ENCODE assay signal across 12 cellular contexts in genomic region chr2:42342795-42343241, GRCh38. TPM values are rescaled to one million over a fixed set of nuclear protein-coding genes. Genes with fewer than 3 reads are reported as not detected.
DNase-seq lines count a peak whose midpoint lies in the region; ATAC-seq and TF ChIP-seq lines count a peak whose summit lies in the region.
"Had no signal": no experiment of that assay in that cellular context is flagged by ENCODE, and none has a peak within 500 bp of the region (broad histone marks: within the 10 kb centered on the region; RNA-seq: fewer than 3 reads in every experiment).

No MANE protein-coding gene starts in this region.

- H3K9me3 Mint-ChIP-seq in CD4-positive, CD25-positive, alpha-beta regulatory T cell, result peaks cover 0 to 5% (median 0%) of the 10 kb centered on the region in 7 donors
- H3K9me3 Mint-ChIP-seq in osteocyte (ENCODE audit: unreplicated experiment), result no peaks in the 10 kb centered on the region
- H3K9me3 Mint-ChIP-seq: activated B cell treated with CpG ODN at 0.5 μM for 24 hours had no signal

- no peaks in the 10 kb centered on the region for H3K27me3 Mint-ChIP-seq in CD4-positive, CD25-positive, alpha-beta regulatory T cell
- no peaks in the 10 kb centered on the region for H3K27me3 Mint-ChIP-seq in osteocyte (ENCODE audit: unreplicated experiment)
- H3K27me3 Mint-ChIP-seq: activated B cell treated with CpG ODN at 0.5 μM for 24 hours had no signal

- no peaks in the 10 kb centered on the region for H3K27me3 ChIP-seq in CD4-positive, CD25-positive, alpha-beta regulatory T cell (ENCODE audit: control insufficient read depth, insufficient read depth, low read length)
- H3K27me3 ChIP-seq: BLaER1 treated with 17β-estradiol and CSF1 and Interleukin-3, amounts not matched to agents 10 nM and 100 nM had no signal

- DNase-seq in CD4-positive, CD25-positive, alpha-beta regulatory T cell, result no peak
- DNase-seq in caudate nucleus (lab: John Stamatoyannopoulos, UW), result peak in 4 of 61 donors; percentile 22 to 53 (median 40)
- no peak for DNase-seq in osteocyte (ENCODE audit: extremely low spot score, unreplicated experiment)
- no peak for DNase-seq in SHP77 (lab: John Stamatoyannopoulos, UW)
- DNase-seq in cortex of kidney (lab: John Stamatoyannopoulos, UW), result no peak
- no peak for DNase-seq in HEK293T (ENCODE audit: extremely low spot score)
- no peak for DNase-seq in NCI-H2029 (lab: John Stamatoyannopoulos, UW)
- DNase-seq: activated B cell treated with CpG ODN at 0.5 μM for 24 hours; NCI-H1092 treated with DMSO at 0.1 percent for 48 hours; stimulated activated CD4-positive, alpha-beta T cell treated with anti-CD3 and anti-CD28 coated beads, Interleukin-15, amount 100 ng/mL, for 24 hours had no signal

- peaks cover 15 to 36% (median 27%) of the 10 kb centered on the region in 4 donors for H3K4me1 Mint-ChIP-seq in CD4-positive, CD25-positive, alpha-beta regulatory T cell
- peaks cover 22% of the 10 kb centered on the region for H3K4me1 Mint-ChIP-seq in osteocyte (ENCODE audit: unreplicated experiment)

- H3K27ac Mint-ChIP-seq in CD4-positive, CD25-positive, alpha-beta regulatory T cell, result peak overlapping the region; percentile 35 to 67 (median 56)
- peak overlapping the region; percentile 83 for H3K27ac Mint-ChIP-seq in osteocyte (ENCODE audit: unreplicated experiment)
- H3K27ac Mint-ChIP-seq: activated B cell treated with CpG ODN at 0.5 μM for 24 hours had no signal

- CTCF ChIA-PET in HEK293T (lab: Yijun Ruan, JAX), result interaction anchor here (0.8 to 1.6 kb wide), 2 partner anchors 17 to 138 kb away, joined by 3 to 4 read pairs; no protein-coding TSS in a partner anchor

- H3K36me3 ChIP-seq in CD4-positive, CD25-positive, alpha-beta regulatory T cell (ENCODE audit: control insufficient read depth, insufficient read depth, low read length), result peaks cover 31% of the 10 kb centered on the region

- ATAC-seq in CD4-positive, CD25-positive, alpha-beta regulatory T cell (ENCODE audit: low read depth in 2 of 2), result no peak
- ATAC-seq in HG02759 (IDR thresholded peaks at IDR 0.05; ENCODE audit: unreplicated experiment), result peak; percentile 13

- TF ChIP-seq CTCF in osteocyte (IDR thresholded peaks at IDR 0.05), result no peak

- no peak overlapping the region for H3K27ac ChIP-seq in CD4-positive, CD25-positive, alpha-beta regulatory T cell (ENCODE audit: insufficient read depth, low read length, poor library complexity, severe bottlenecking)
- H3K27ac ChIP-seq in caudate nucleus (ENCODE audit: low read depth, low read length), result peak overlapping the region; percentile 84

- POLR2A ChIA-PET in HEK293T (lab: Yijun Ruan, JAX), result no interaction called here

- no peaks in the 10 kb centered on the region for H3K9me3 ChIP-seq in CD4-positive, CD25-positive, alpha-beta regulatory T cell (ENCODE audit: control insufficient read depth in 2 of 2, low read length in 2 of 2)
- H3K9me3 ChIP-seq: BLaER1 treated with 17β-estradiol and CSF1 and Interleukin-3, amounts not matched to agents 10 nM and 100 nM had no signal

- H3K36me3 Mint-ChIP-seq in CD4-positive, CD25-positive, alpha-beta regulatory T cell, result peaks cover 46% of the 10 kb centered on the region
- peaks cover 38% of the 10 kb centered on the region for H3K36me3 Mint-ChIP-seq in osteocyte (ENCODE audit: unreplicated experiment)

- H3K4me1 ChIP-seq in CD4-positive, CD25-positive, alpha-beta regulatory T cell (ENCODE audit: control insufficient read depth, insufficient read depth, low read length, poor library complexity, severe bottlenecking), result no peaks in the 10 kb centered on the region

- no peak overlapping the region for H3K4me3 ChIP-seq in CD4-positive, CD25-positive, alpha-beta regulatory T cell (ENCODE audit: low read depth, low read length)
- H3K4me3 ChIP-seq: BLaER1 treated with 17β-estradiol and CSF1 and Interleukin-3, amounts not matched to agents 10 nM and 100 nM had no signal

- H3K4me3 Mint-ChIP-seq in CD4-positive, CD25-positive, alpha-beta regulatory T cell, result no peak overlapping the region
- H3K4me3 Mint-ChIP-seq in osteocyte (ENCODE audit: unreplicated experiment), result no peak overlapping the region
- H3K4me3 Mint-ChIP-seq: activated B cell treated with CpG ODN at 0.5 μM for 24 hours had no signal

TF ChIP-seq in HEK293T, 16 proteins besides CTCF, POLR2A, EP300 and RAD21:
- TF ChIP-seq ELF4 (IDR thresholded peaks at IDR 0.05) (no peak), PKNOX1 (IDR thresholded peaks at IDR 0.05) (no peak), NFRKB (IDR thresholded peaks at IDR 0.05) (no peak), ARNT (IDR thresholded peaks at IDR 0.05) (no peak), LEF1 (IDR thresholded peaks at IDR 0.05; ENCODE audit: borderline replicate concordance) (no peak), SUZ12 (IDR thresholded peaks at IDR 0.05) (no peak), FOXK2 (IDR thresholded peaks at IDR 0.05) (no peak), BHLHE40 (IDR thresholded peaks at IDR 0.05; ENCODE audit: borderline replicate concordance) (no peak), FOXM1 (IDR thresholded peaks at IDR 0.05; ENCODE audit: borderline replicate concordance) (no peak), SP1 (IDR thresholded peaks at IDR 0.05) (no peak), FOXA1 (IDR thresholded peaks at IDR 0.05) (no peak), TARDBP (IDR thresholded peaks at IDR 0.05) (no peak), HDGF (IDR thresholded peaks at IDR 0.05; ENCODE audit: borderline replicate concordance) (no peak), L3MBTL2 (conservative IDR thresholded peaks at IDR 0.05) (no peak), ZNF384 (IDR thresholded peaks at IDR 0.05) (no peak), CTBP1 (IDR thresholded peaks at IDR 0.05; ENCODE audit: borderline replicate concordance) (no peak)

RNA-seq across cellular contexts. Expression of gene COX7A2L, which starts 18.2 kb away (rescaled TPM):
- 57.2 TPM for total RNA-seq in CD4-positive, CD25-positive, alpha-beta regulatory T cell
- polyA plus RNA-seq in CD4-positive, CD25-positive, alpha-beta regulatory T cell, result 100 to 1,000 TPM; 186 to 214 (median 193) TPM
- 103 and 114 TPM in 2 replicates for total RNA-seq in osteocyte
